9 cellular contexts compared by ENCODE assay signal in the genomic region with DNA sequence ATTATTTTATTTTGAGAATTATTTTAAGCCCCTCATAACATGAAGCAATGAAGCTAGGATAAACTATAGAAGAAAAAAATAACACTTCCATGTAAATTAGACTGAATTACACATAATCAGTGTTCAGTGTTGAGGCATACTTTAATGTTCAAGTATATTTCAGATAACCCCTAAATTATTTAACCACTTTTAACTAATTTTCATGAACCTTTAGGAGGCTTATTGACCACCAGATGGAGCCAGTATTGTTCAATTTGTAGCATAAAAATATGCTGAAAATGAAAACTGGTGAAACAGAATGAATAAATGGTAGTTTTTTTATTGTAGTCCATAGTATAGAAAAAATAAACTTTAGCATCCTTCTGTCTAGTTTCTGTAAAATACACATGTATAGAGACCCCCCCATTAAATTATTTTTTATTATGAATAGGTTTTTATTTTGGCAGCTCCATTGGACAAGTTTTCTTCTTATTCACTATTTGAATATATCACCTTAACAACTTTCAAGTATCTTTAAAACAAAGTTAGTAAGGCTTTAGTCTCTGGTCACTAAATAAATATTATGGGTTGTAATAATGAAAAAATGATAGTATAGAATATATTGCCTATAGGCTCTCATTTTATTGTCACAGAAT.
DNase-seq lines count a peak whose midpoint lies in the region; ATAC-seq, FAIRE-seq and TF ChIP-seq lines count a peak whose summit lies in the region.
"Had no signal": no experiment of that assay in that cellular context is flagged by ENCODE, and none has a peak within 500 bp of the region (broad histone marks: within the 10 kb centered on the region; RNA-seq: fewer than 3 reads in every experiment).

No MANE protein-coding gene starts in this region.

- no peaks in the 10 kb centered on the region for H3K36me3 ChIP-seq in endothelial cell of umbilical vein (ENCODE audit: control insufficient read depth in 2 of 2, extremely low read depth in 1 of 2, insufficient read depth in 2 of 2, low read length in 2 of 2)

- H3K4me2 ChIP-seq in endothelial cell of umbilical vein (ENCODE audit: insufficient read depth, low read length), result no peak overlapping the region
- H3K4me2 ChIP-seq: BLaER1 had no signal

- intact Hi-C loops in endothelial cell of umbilical vein (cut with micrococcal nuclease), result loop anchor here (1.0 to 10.0 kb wide), 4 partner anchors 142 to 524 kb away; no protein-coding TSS in a partner anchor

- peaks cover 5% of the 10 kb centered on the region for H3K9me3 ChIP-seq in endothelial cell of umbilical vein (replicated peaks; ENCODE audit: control insufficient read depth, insufficient read depth, low read length)

- no peaks in the 10 kb centered on the region for H4K20me1 ChIP-seq in endothelial cell of umbilical vein (replicated peaks; ENCODE audit: control insufficient read depth, extremely low read depth, insufficient read depth, low read length)
- H4K20me1 ChIP-seq: BLaER1 had no signal

- no peaks in the 10 kb centered on the region for H3K4me1 ChIP-seq in endothelial cell of umbilical vein (ENCODE audit: control insufficient read depth, extremely low read depth, insufficient read depth, low read length)

- TF ChIP-seq CTCF in endothelial cell of umbilical vein (IDR thresholded peaks at IDR 0.05; ENCODE audit: extremely low read depth in 1 of 2, insufficient read depth in 1 of 2, low read depth in 1 of 2, low read length in 2 of 2) (peak; percentile 27 to 39), retinal pigment epithelial cell (conservative IDR thresholded peaks at IDR 0.05; ENCODE audit: low read depth, low read length) (peak; percentile 61)

- H3K9me1 ChIP-seq in endothelial cell of umbilical vein (replicated peaks; ENCODE audit: control insufficient read depth, extremely low read depth, insufficient read depth, low read length), result peaks cover 2% of the 10 kb centered on the region

- no peaks in the 10 kb centered on the region for H3K27me3 ChIP-seq in endothelial cell of umbilical vein (ENCODE audit: control insufficient read depth in 2 of 2, insufficient read depth in 2 of 2, low read length in 2 of 2)
- H3K27me3 ChIP-seq: BLaER1 had no signal

- no peak overlapping the region for H2AFZ ChIP-seq in endothelial cell of umbilical vein (ENCODE audit: low read depth, low read length)

- H3K9ac ChIP-seq in endothelial cell of umbilical vein (replicated peaks; ENCODE audit: extremely low read depth, insufficient read depth, low read length), result no peak overlapping the region
- H3K9ac ChIP-seq: BLaER1 had no signal

- DNase-seq in DMS 273 (lab: John Stamatoyannopoulos, UW; ENCODE audit: unreplicated experiment) (peak; percentile 42), DMS 273 treated with DMSO at 0.1 percent for 48 hours (lab: John Stamatoyannopoulos, UW) (no peak), NCI-H1694 treated with DMSO at 0.1 percent for 48 hours (lab: John Stamatoyannopoulos, UW) (peak; percentile 25), endothelial cell of umbilical vein (ENCODE audit: low read depth, low spot score) (peak; percentile 43), retinal pigment epithelial cell (ENCODE audit: low read depth) (no peak), T-helper 9 cell (no peak)
- DNase-seq in stimulated activated CD4-positive, alpha-beta T cell treated with anti-CD3 and anti-CD28 coated beads, Interleukin-2, amount 100 ng/mL, for 48 hours, result no peak

- no peak for ATAC-seq in HG03280 (IDR thresholded peaks at IDR 0.05; ENCODE audit: unreplicated experiment)

- no peak for TF ChIP-seq POLR2A in endothelial cell of umbilical vein (IDR thresholded peaks at IDR 0.05; ENCODE audit: low read depth, low read length)

- H3K27ac ChIP-seq in endothelial cell of umbilical vein (ENCODE audit: insufficient read depth, low read depth, low read length), result no peak overlapping the region
- H3K27ac ChIP-seq: BLaER1 had no signal

- no peak for FAIRE-seq in endothelial cell of umbilical vein (lab: Jason Lieb, UNC)

- BruUV-seq in endothelial cell of umbilical vein (replicated peaks; lab: Mats Ljungman, UMichigan), result no TSS peak

- CTCF ChIA-PET in endothelial cell of umbilical vein (lab: Charles Lee), result interaction anchor here (0.6 to 6.7 kb wide), 14 partner anchors 10 to 605 kb away, joined by 3 to 135 read pairs (median 5); a partner anchor contains a TSS

- no peaks in the 10 kb centered on the region for H3K79me2 ChIP-seq in endothelial cell of umbilical vein (ENCODE audit: control insufficient read depth, insufficient read depth, low read length)

- dilution Hi-C loops in endothelial cell of umbilical vein (cut with MboI; ENCODE audit: extremely low pct_ligation_motif_present, low sequenced_read_pairs), result no loop called here

- H3K4me3 ChIP-seq in endothelial cell of umbilical vein (replicated peaks in 1 of 3; ENCODE audit: insufficient read depth in 1 of 3, low read depth in 1 of 3, low read length in 3 of 3), result no peak overlapping the region
- no peak overlapping the region for H3K4me3 ChIP-seq in retinal pigment epithelial cell (ENCODE audit: low read length)
- H3K4me3 ChIP-seq: BLaER1 had no signal

- POLR2A ChIA-PET in endothelial cell of umbilical vein (lab: Charles Lee), result no interaction called here

TF ChIP-seq in endothelial cell of umbilical vein, 7 proteins besides CTCF, POLR2A, EP300 and RAD21:
- no peak for TF ChIP-seq POLR2AphosphoS5 (IDR thresholded peaks at IDR 0.05; ENCODE audit: insufficient read depth, low read depth, low read length)
- TF ChIP-seq GATA2 (IDR thresholded peaks at IDR 0.05; ENCODE audit: insufficient read depth, insufficient read length, low read depth, low read length), result no peak
- TF ChIP-seq, protein P1, sequence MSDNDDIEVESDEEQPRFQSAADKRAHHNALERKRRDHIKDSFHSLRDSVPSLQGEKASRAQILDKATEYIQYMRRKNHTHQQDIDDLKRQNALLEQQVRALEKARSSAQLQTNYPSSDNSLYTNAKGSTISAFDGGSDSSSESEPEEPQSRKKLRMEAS (IDR thresholded peaks at IDR 0.05; ENCODE audit: insufficient read depth, insufficient read length), result no peak
- TF ChIP-seq FOS (IDR thresholded peaks at IDR 0.05; ENCODE audit: borderline replicate concordance, insufficient read depth, low read length), result no peak

Comparison
In these comparisons a context has a peak if more than half of its experiments do, and no peak if none do; other contexts are left out.
1. DNase-seq: peak in DMS 273 (single experiment), NCI-H1694 treated with DMSO at 0.1 percent for 48 hours (single experiment) and endothelial cell of umbilical vein (single experiment); none in DMS 273 treated with DMSO at 0.1 percent for 48 hours (single experiment), retinal pigment epithelial cell (single experiment), stimulated activated CD4-positive, alpha-beta T cell treated with anti-CD3 and anti-CD28 coated beads, Interleukin-2, amount 100 ng/mL, for 48 hours (0 of 2) and T-helper 9 cell (single experiment).